In genomic region chr7:38321967-38322366, GRCh38 we compare ENCODE assay signal across 23 cellular contexts.
"Had no signal": no experiment of that assay in that cellular context is flagged by ENCODE, and none has a peak within 500 bp of the region (broad histone marks: within the 10 kb centered on the region; RNA-seq: fewer than 3 reads in every experiment).

No MANE protein-coding gene starts in this region.

- H2AFZ ChIP-seq: neural progenitor cell had no signal

- H3K36me3 ChIP-seq: left lung, neural progenitor cell, ovary, right atrium auricular region, right lobe of liver, stomach, thyroid gland, transverse colon, upper lobe of right lung had no signal

- H3K36me3 Mint-ChIP-seq: mesothelial cell of epicardium; naive B cell; neural progenitor cell; stimulated activated naive B cell treated with anti-CD40 and anti-IgM and Interleukin-4, amounts not matched to agents 10 μg/mL and 1 μg/mL and 100 μg/mL, for 72 hours had no signal

- ATAC-seq: left colon; right lobe of liver; stimulated activated naive CD8-positive, alpha-beta T cell treated with anti-CD3 and anti-CD28 coated beads, Interleukin-15, Interleukin-2, amounts not matched to agents 100 U/mL and 50 U/mL, for 24 hours had no signal

- H3K4me3 ChIP-seq: left lung, lung, neural progenitor cell, ovary, right atrium auricular region, right lobe of liver, stomach, testis, thyroid gland, transverse colon, upper lobe of right lung had no signal

- DNase-seq: hippocampal formation; kidney; left colon; left lung; mesendoderm; naive B cell; nephron progenitor cell; ovary; right lobe of liver; stimulated activated CD4-positive, alpha-beta T cell treated with anti-CD3 and anti-CD28 coated beads, Interleukin-12 subunit alpha, Interleukin-12 subunit beta, amount 100 ng/mL, for 4 hours; stimulated activated CD4-positive, alpha-beta T cell treated with anti-CD3 and anti-CD28 coated beads, Interleukin-4, amount 100 ng/mL, for 1 hour; stimulated activated naive B cell treated with anti-CD40 and anti-IgM and Interleukin-4, amounts not matched to agents 10 μg/mL and 1 μg/mL and 100 μg/mL, for 72 hours; stimulated activated naive CD8-positive, alpha-beta T cell treated with anti-CD3 and anti-CD28 coated beads, Interleukin-15, Interleukin-2, amounts not matched to agents 100 U/mL and 50 U/mL, for 24 hours; stomach; testis; thyroid gland; transverse colon; upper lobe of right lung had no signal

- H3K4me3 Mint-ChIP-seq: mesothelial cell of epicardium; nephron progenitor cell; neural progenitor cell; stimulated activated naive B cell treated with anti-CD40 and anti-IgM and Interleukin-4, amounts not matched to agents 10 μg/mL and 1 μg/mL and 100 μg/mL, for 72 hours had no signal

- H3K4me2 ChIP-seq: neural progenitor cell had no signal

- H3K4me1 ChIP-seq: neural progenitor cell, right atrium auricular region, right lobe of liver, stomach, testis, thyroid gland, upper lobe of right lung had no signal

- H3K27ac Mint-ChIP-seq: mesothelial cell of epicardium; nephron progenitor cell; neural progenitor cell; progenitor cell of endocrine pancreas; stimulated activated naive B cell treated with anti-CD40 and anti-IgM and Interleukin-4, amounts not matched to agents 10 μg/mL and 1 μg/mL and 100 μg/mL, for 72 hours had no signal

- H3K27ac ChIP-seq: left lung, neural progenitor cell, ovary, right atrium auricular region, right lobe of liver, stomach, testis, thyroid gland, transverse colon, upper lobe of right lung had no signal

- H3K9me3 Mint-ChIP-seq: mesothelial cell of epicardium; naive B cell; nephron progenitor cell; neural progenitor cell; stimulated activated naive B cell treated with anti-CD40 and anti-IgM and Interleukin-4, amounts not matched to agents 10 μg/mL and 1 μg/mL and 100 μg/mL, for 72 hours had no signal

- H3K9ac ChIP-seq: neural progenitor cell had no signal

- H3K27me3 ChIP-seq: left lung, neural progenitor cell, ovary, right atrium auricular region, right lobe of liver, stomach, testis, thyroid gland, transverse colon, upper lobe of right lung had no signal

- H3K9me3 ChIP-seq: left lung, ovary, right atrium auricular region, right lobe of liver, stomach, testis, thyroid gland, transverse colon, upper lobe of right lung had no signal
